In the genomic region with DNA sequence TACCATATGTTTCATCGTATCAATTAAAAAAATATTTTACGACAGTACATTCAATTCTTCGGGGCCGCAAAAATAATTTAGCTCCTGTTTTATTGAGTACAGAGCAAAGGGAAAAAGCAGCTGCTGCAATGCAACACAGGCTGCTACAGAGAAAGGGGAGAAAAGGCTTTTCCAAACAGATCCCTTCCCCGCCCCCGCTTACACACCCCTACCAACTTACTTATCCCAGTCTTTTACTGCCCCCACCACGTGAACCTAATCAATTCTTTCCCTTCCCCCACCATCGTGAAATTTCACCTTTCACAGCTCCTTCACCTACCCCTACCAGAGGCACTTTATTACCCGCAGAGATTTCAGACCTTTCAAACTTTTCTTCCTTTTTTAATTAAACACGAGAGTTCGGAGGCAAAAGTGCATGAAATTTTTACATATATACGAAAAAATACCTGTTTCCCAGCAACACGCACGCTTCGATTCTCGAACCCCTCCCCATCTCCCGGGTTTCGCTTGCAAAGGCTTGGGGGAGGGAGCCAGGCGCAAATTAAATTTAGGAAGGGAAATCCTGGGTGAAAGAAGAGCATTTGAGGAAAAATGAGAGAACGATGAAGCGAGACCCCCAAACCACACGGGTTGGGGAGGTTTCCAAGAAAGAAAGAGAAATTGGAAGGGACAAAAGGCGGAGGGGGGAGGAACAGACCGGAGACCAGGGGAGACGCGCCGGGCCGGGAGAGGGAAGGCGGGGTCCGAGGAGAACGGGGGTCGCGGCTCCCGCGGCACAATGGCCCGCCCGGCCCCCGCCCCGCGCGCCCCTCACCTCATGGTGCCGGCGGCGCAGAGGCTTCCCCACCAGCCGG, we compare ENCODE assay signal across 7 cellular contexts. TPM values are rescaled to one million over a fixed set of nuclear protein-coding genes. Genes with fewer than 3 reads are reported as not detected.
DNase-seq lines count a peak whose midpoint lies in the region; ATAC-seq and TF ChIP-seq lines count a peak whose summit lies in the region.

No MANE protein-coding gene starts in this region.

- peak; percentile 55 for DNase-seq in G401 (ENCODE audit: low spot score)
- DNase-seq in NCI-H1092 treated with DMSO at 0.1 percent for 48 hours (lab: John Stamatoyannopoulos, UW): peak; percentile 65
- peak; percentile 68 for DNase-seq in hepatocyte (ENCODE audit: low spot score)
- no peak for DNase-seq in retinal pigment epithelial cell (ENCODE audit: low read depth)

- peak overlapping the region; percentile 27 for H2AFZ ChIP-seq in hepatocyte

- in situ Hi-C loops in G401 (cut with HindIII; ENCODE audit: low sequenced_read_pairs): no loop called here

- H3K9me3 ChIP-seq in hepatocyte (ENCODE audit: low read depth): no peaks in the 10 kb centered on the region

- H3K4me1 ChIP-seq in hepatocyte (ENCODE audit: insufficient read depth): peaks cover 36% of the 10 kb centered on the region

- H3K27ac ChIP-seq in hepatocyte: peak overlapping the region; percentile 100

- no peak for TF ChIP-seq CTCF in hepatocyte (IDR thresholded peaks at IDR 0.05; ENCODE audit: poor library complexity)
- no peak for TF ChIP-seq CTCF in retinal pigment epithelial cell (conservative IDR thresholded peaks at IDR 0.05; ENCODE audit: low read depth, low read length)

- no peaks in the 10 kb centered on the region for H3K36me3 Mint-ChIP-seq in activated naive CD8-positive, alpha-beta T cell

- H3K27me3 ChIP-seq in hepatocyte: no peaks in the 10 kb centered on the region

- H4K20me1 ChIP-seq in hepatocyte (ENCODE audit: insufficient read depth, poor library complexity, severe bottlenecking): peaks cover 33% of the 10 kb centered on the region

- H3K4me1 Mint-ChIP-seq in activated naive CD8-positive, alpha-beta T cell (ENCODE audit: low read depth): peaks cover 13% of the 10 kb centered on the region

- H3K9me2 ChIP-seq in hepatocyte (replicated peaks; ENCODE audit: insufficient read depth): no peaks in the 10 kb centered on the region

- peaks cover 26% of the 10 kb centered on the region for H3K27me3 Mint-ChIP-seq in activated naive CD8-positive, alpha-beta T cell

- H3K9me3 Mint-ChIP-seq in activated naive CD8-positive, alpha-beta T cell (ENCODE audit: low read depth): no peaks in the 10 kb centered on the region

- H3K79me2 ChIP-seq in hepatocyte: peaks cover 55% of the 10 kb centered on the region

- WGBS in hepatocyte (ENCODE audit: low lambda C conversion rate, missing lambda C conversion rate): 2% methylated on average over 23 of the region's 45 CpGs

- peak overlapping the region; percentile 82 for H3K4me2 ChIP-seq in hepatocyte

- H3K4me3 Mint-ChIP-seq in activated naive CD8-positive, alpha-beta T cell: peak overlapping the region; percentile 93

- H3K4me3 ChIP-seq in hepatocyte: peak overlapping the region; percentile 99
- peak overlapping the region; percentile 82 for H3K4me3 ChIP-seq in retinal pigment epithelial cell (ENCODE audit: low read length)

- no peak overlapping the region for H3K27ac Mint-ChIP-seq in activated naive CD8-positive, alpha-beta T cell

- ATAC-seq in GM21529 (IDR thresholded peaks at IDR 0.05; ENCODE audit: unreplicated experiment) (no peak), HG03175 (IDR thresholded peaks at IDR 0.05; ENCODE audit: unreplicated experiment) (no peak)

- no peaks in the 10 kb centered on the region for H3K36me3 ChIP-seq in hepatocyte (replicated peaks; ENCODE audit: insufficient read depth, low read depth)

RNA-seq across cellular contexts. Expression of a gene that starts 0.8 kb away (rescaled TPM):
- 46.0 and 90.0 TPM in 2 replicates for total RNA-seq in G401 (2014; rRNA removed; shearing (Covaris generic))
- 97.4 and 115 TPM in 2 replicates for total RNA-seq in hepatocyte
- 46.3 and 51.3 TPM in 2 replicates for polyA plus RNA-seq in hepatocyte
